ENCODE assay signal across 22 cellular contexts in the genomic region with DNA sequence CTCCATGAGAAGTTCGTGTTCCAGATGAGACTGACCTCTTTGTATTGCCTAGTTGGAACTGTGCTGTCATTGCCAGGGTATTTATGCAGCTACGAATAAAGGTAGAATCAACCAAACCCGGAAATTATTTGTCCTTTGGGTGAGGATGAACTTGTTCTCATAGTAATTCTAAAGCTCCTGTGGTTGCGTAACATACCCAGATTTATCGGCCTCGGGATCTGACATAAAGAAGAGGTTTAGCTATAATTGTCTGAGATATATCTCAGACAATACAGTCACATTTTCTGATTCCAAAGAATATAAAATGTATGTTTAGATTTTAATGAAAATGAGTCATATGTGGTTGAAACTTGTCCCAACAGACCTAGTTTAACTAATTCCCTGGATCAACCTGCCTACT.
"Had no signal": no experiment of that assay in that cellular context is flagged by ENCODE, and none has a peak within 500 bp of the region (broad histone marks: within the 10 kb centered on the region; RNA-seq: fewer than 3 reads in every experiment).

No MANE protein-coding gene starts in this region.

- H3K27ac ChIP-seq: adrenal gland, Peyer's patch, SJSA1 had no signal

- H3K4me1 ChIP-seq: adrenal gland, Peyer's patch, SJSA1 had no signal

- DNase-seq: activated CD4-positive, alpha-beta T cell treated with anti-CD3 and anti-CD28 coated beads for 4 hours; activated CD4-positive, alpha-beta T cell treated with anti-CD3 and anti-CD28 coated beads, Interleukin-2, amount 50 U/mL, for 4 hours; activated CD8-positive, alpha-beta memory T cell treated with anti-CD3 and anti-CD28 coated beads, Interleukin-2, amount 50 U/mL, for 48 hours; activated CD8-positive, alpha-beta T cell treated with anti-CD3 and anti-CD28 coated beads, Interleukin-2, amount 10 ng/mL, durations not matched to agents 7 days and 5 days; activated naive CD4-positive, alpha-beta T cell treated with anti-CD3 and anti-CD28 coated beads, Interleukin-2, amount 50 U/mL, for 16 hours; activated naive CD8-positive, alpha-beta T cell treated with anti-CD3 and anti-CD28 coated beads, Interleukin-2, amount 10 ng/mL, durations not matched to agents 7 days and 5 days; activated T-cell treated with anti-CD3 and anti-CD28 coated beads, Interleukin-2, amount 50 U/mL, for 1 hour; adrenal gland; anterior cingulate cortex; cerebellar nuclear complex; NCI-H1048; NCI-H146; NCI-H1930; NCI-H2171 treated with DMSO at 0.1 percent for 48 hours; NCI-H226; NCI-H526; NCI-H774; Peyer's patch; SHP77 had no signal

- ATAC-seq: activated CD4-positive, CD25-positive, alpha-beta regulatory T cell treated with anti-CD3 and anti-CD28 coated beads, Interleukin-2, amount 50 U/mL, for 24 hours; activated CD8-positive, alpha-beta T cell treated with anti-CD3 and anti-CD28 coated beads, Interleukin-2, amount 10 ng/mL, durations not matched to agents 7 days and 5 days had no signal

- H3K4me3 ChIP-seq: adrenal gland, Peyer's patch, SJSA1 had no signal

- FAIRE-seq: colon had no signal

- H3K27me3 ChIP-seq: adrenal gland, Peyer's patch, SJSA1 had no signal

- H3K9me3 ChIP-seq: adrenal gland, Peyer's patch had no signal

- H3K36me3 ChIP-seq: adrenal gland, Peyer's patch, SJSA1 had no signal
